In the genomic region with DNA sequence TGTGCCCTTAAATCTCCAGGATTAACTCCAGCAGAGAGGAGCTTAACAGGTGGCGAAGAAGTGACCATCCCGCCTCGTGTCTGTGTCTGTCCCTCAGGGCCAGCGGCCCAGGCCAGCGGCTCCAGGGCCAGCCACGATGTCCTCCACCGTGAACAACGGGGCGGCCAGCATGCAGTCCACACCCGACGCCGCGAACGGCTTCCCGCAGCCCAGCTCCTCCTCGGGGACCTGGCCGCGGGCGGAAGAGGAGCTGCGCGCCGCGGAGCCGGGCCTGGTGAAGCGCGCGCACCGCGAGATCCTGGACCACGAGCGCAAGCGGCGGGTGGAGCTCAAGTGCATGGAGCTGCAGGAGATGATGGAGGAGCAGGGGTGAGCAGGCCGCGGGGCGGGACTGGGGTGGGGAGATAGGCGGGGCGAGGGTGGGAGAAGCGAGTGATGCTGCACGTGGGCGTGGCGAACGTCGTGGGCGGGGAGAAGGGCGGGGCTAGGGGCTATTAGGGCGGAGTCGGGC, we compare ENCODE assay signal across 8 cellular contexts.
A peak's percentile ranks its signal among the peaks of the same experiment; 100 is the strongest.
DNase-seq lines count a peak whose midpoint lies in the region; ATAC-seq lines count a peak whose summit lies in the region.

No MANE protein-coding gene starts in this region.

- ATAC-seq in HG03521 (IDR thresholded peaks at IDR 0.05; ENCODE audit: unreplicated experiment), result no peak

- DNase-seq in SIG-M5 treated with dmso at 0.1 percent for 504 hours (lab: John Stamatoyannopoulos, UW; ENCODE audit: unreplicated experiment) (peak; percentile 60), SIG-M5 (lab: John Stamatoyannopoulos, UW) (no peak), NCI-H187 (lab: John Stamatoyannopoulos, UW) (peak; percentile 67 to 74), ecto neural progenitor cell (ENCODE audit: low spot score) (peak; percentile 95), medulla oblongata (ENCODE audit: extremely low spot score) (peak; percentile 43)
- peak; percentile 20 to 48 for DNase-seq in activated CD8-positive, alpha-beta memory T cell treated with anti-CD3 and anti-CD28 coated beads for 1 hour (ENCODE audit: extremely low read depth in 1 of 2, low read depth in 1 of 2)
- peak; percentile 33 for DNase-seq in stimulated activated CD8-positive, alpha-beta memory T cell treated with anti-CD3 and anti-CD28 coated beads, Interleukin-15, amount 100 ng/mL, for 1 hour (ENCODE audit: low read depth)
